Comparison of ENCODE assay signal across 11 cellular contexts in genomic region chr20:22542427-22542826, GRCh38. TPM values are rescaled to one million over a fixed set of nuclear protein-coding genes. Genes with fewer than 3 reads are reported as not detected.
"Had no signal": no experiment of that assay in that cellular context is flagged by ENCODE, and none has a peak within 500 bp of the region (broad histone marks: within the 10 kb centered on the region; RNA-seq: fewer than 3 reads in every experiment).

No MANE protein-coding gene starts in this region.

- ATAC-seq: HepG2 had no signal

- FAIRE-seq: H1, H54, HepG2 had no signal

- H3K4me2 ChIP-seq: KMS-11 had no signal

- H3K27ac ChIP-seq: GM23248, HL-60, KMS-11 had no signal

- DNase-seq: GM23248, H9, HCEC 1CT, Karpas-422, KBM-7 had no signal

- H3K4me3 ChIP-seq: GM23248 had no signal

RNA-seq across cellular contexts. Expression of gene FOXA2, which starts 41.9 kb away (rescaled TPM):
- total RNA-seq: GM23248, H1, H9 had no signal
- polyA plus RNA-seq: GM23248, H1, IgD-negative memory B cell had no signal
